8 cellular contexts compared by ENCODE assay signal in the genomic region with DNA sequence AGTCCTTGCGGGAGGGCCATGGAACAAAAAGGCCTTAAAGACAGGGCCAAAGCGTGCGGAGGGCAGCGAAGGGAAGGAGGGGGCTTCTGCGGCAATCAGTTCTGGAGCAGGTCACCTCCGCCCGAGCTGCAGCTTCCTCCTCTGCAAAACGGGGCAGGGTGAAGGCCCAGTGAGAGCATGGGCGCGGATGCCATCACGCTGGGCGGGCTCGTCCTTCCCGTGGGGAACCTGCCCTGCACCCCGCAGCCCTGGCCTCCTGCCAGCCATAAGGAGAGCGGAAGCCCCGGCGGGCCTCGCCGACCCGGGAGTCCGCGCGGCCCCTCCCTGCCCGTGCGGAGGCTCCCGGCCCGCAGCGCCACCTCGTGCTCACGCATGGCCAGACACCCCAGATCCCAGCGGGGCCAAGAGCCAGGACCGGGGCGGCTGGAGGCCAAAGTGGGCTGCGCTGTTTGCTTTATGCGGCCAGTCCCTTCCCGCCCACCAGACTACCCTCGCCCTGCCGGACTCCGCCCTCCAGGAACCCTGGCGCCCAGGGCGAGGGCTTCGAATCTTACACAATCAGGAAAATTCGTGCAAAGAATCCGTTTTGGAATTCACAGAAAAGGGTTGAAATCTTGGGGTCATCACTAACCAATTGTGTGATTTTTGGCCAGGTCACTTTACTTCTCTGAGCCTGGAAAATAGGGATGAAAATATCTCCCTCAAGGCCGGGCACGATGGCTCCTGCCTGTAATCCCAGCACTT. TPM values are rescaled to one million over a fixed set of nuclear protein-coding genes. Genes with fewer than 3 reads are reported as not detected.
DNase-seq lines count a peak whose midpoint lies in the region; ATAC-seq and TF ChIP-seq lines count a peak whose summit lies in the region.

No MANE protein-coding gene starts in this region.

- ATAC-seq in GM19395 (IDR thresholded peaks at IDR 0.05; ENCODE audit: unreplicated experiment) (peak; percentile 85), SK-N-SH treated with all-trans-retinoic acid at 6 μM for 48 hours (peak; percentile 96), Right ventricle myocardium inferior (peak; percentile 91)

- H3K9me3 Mint-ChIP-seq in activated naive CD4-positive, alpha-beta T cell treated with anti-CD3 and anti-CD28 coated beads, Interleukin-2, amount 50 U/mL, for 24 hours: no peaks in the 10 kb centered on the region

- H3K4me2 ChIP-seq in parathyroid adenoma (ENCODE audit: low read length): peak overlapping the region; percentile 41

- peak; percentile 81 for DNase-seq in Ammon's horn (ENCODE audit: low spot score)
- DNase-seq in HuH-7.5 (ENCODE audit: low spot score): peak; percentile 73
- DNase-seq in Right ventricle myocardium inferior (ENCODE audit: missing footprints): peak; percentile 93
- peak; percentile 85 to 90 for DNase-seq in tibial artery

- intact Hi-C loops in Right ventricle myocardium inferior (cut with DNase I): loop anchor here (1.0 kb wide), 1 partner anchor 64 kb away; no protein-coding TSS in a partner anchor
- intact Hi-C loops in tibial artery (cut with DNase I; ENCODE audit: low total_unique reads): loop anchor here (2.0 kb wide), 1 partner anchor 64 kb away; no protein-coding TSS in a partner anchor

- H2AFZ ChIP-seq in parathyroid adenoma: peak overlapping the region; percentile 64

- H3K36me3 ChIP-seq in parathyroid adenoma (ENCODE audit: control insufficient read depth, insufficient read depth, low read length): no peaks in the 10 kb centered on the region
- peaks cover 10 to 31% (median 18%) of the 10 kb centered on the region in 3 donors for H3K36me3 ChIP-seq in tibial artery

- H3K4me3 ChIP-seq in parathyroid adenoma (ENCODE audit: low read depth, low read length) (no peak overlapping the region), tibial artery (peak overlapping the region; percentile 31 to 42)

- peaks cover 10% of the 10 kb centered on the region for H3K4me1 Mint-ChIP-seq in activated naive CD4-positive, alpha-beta T cell treated with anti-CD3 and anti-CD28 coated beads, Interleukin-2, amount 50 U/mL, for 24 hours

- no peaks in the 10 kb centered on the region for H3K27me3 Mint-ChIP-seq in activated naive CD4-positive, alpha-beta T cell treated with anti-CD3 and anti-CD28 coated beads, Interleukin-2, amount 50 U/mL, for 24 hours

- H3K9me3 ChIP-seq in parathyroid adenoma (ENCODE audit: control insufficient read depth, low read length) (no peaks in the 10 kb centered on the region), tibial artery (no peaks in the 10 kb centered on the region)

- H3K36me3 Mint-ChIP-seq in activated naive CD4-positive, alpha-beta T cell treated with anti-CD3 and anti-CD28 coated beads, Interleukin-2, amount 50 U/mL, for 24 hours: no peaks in the 10 kb centered on the region

- no peak overlapping the region for H3K9ac ChIP-seq in parathyroid adenoma

- peak overlapping the region; percentile 50 for H3K4me3 Mint-ChIP-seq in activated naive CD4-positive, alpha-beta T cell treated with anti-CD3 and anti-CD28 coated beads, Interleukin-2, amount 50 U/mL, for 24 hours

- H3K27ac Mint-ChIP-seq in activated naive CD4-positive, alpha-beta T cell treated with anti-CD3 and anti-CD28 coated beads, Interleukin-2, amount 50 U/mL, for 24 hours: no peak overlapping the region

- no peaks in the 10 kb centered on the region for H3K27me3 ChIP-seq in parathyroid adenoma (ENCODE audit: control insufficient read depth, insufficient read depth, low read length)
- H3K27me3 ChIP-seq in tibial artery: no peaks in the 10 kb centered on the region

- no peaks in the 10 kb centered on the region for H3K79me2 ChIP-seq in parathyroid adenoma

- no peak overlapping the region for H3K27ac ChIP-seq in parathyroid adenoma
- H3K27ac ChIP-seq in tibial artery: peak overlapping the region; percentile 42 to 63

- H3K4me1 ChIP-seq in parathyroid adenoma (no peaks in the 10 kb centered on the region), tibial artery (peaks cover 0 to 60% (median 25%) of the 10 kb centered on the region in 4 donors)

- TF ChIP-seq CTCF in parathyroid adenoma (IDR thresholded peaks at IDR 0.05) (peak; percentile 85), tibial artery (IDR thresholded peaks at IDR 0.05) (peak; percentile 94 to 95)

TF ChIP-seq in SK-N-SH treated with all-trans-retinoic acid at 6 μM for 48 hours, 23 proteins besides CTCF, POLR2A, EP300 and RAD21:
- TF ChIP-seq ZFP3 (CRISPR knock-in tag; IDR thresholded peaks at IDR 0.05) (no peak), ZC3H10 (CRISPR knock-in tag; IDR thresholded peaks at IDR 0.05) (no peak), TOX (CRISPR knock-in tag; IDR thresholded peaks at IDR 0.05; ENCODE audit: borderline replicate concordance) (no peak), ESRRG (CRISPR knock-in tag; IDR thresholded peaks at IDR 0.05) (no peak), SNAI2 (CRISPR knock-in tag; IDR thresholded peaks at IDR 0.05) (no peak), RARB (CRISPR knock-in tag; IDR thresholded peaks at IDR 0.05) (no peak), ISL1 (CRISPR knock-in tag; IDR thresholded peaks at IDR 0.05) (no peak), PPARA (CRISPR knock-in tag; IDR thresholded peaks at IDR 0.05; ENCODE audit: borderline replicate concordance) (no peak), ZNF70 (CRISPR knock-in tag; IDR thresholded peaks at IDR 0.05) (no peak), TCF4 (CRISPR knock-in tag; IDR thresholded peaks at IDR 0.05; ENCODE audit: borderline replicate concordance) (no peak), BACH2 (CRISPR knock-in tag; IDR thresholded peaks at IDR 0.05; ENCODE audit: borderline replicate concordance) (no peak), CSDC2 (CRISPR knock-in tag; IDR thresholded peaks at IDR 0.05) (no peak), OSR1 (CRISPR knock-in tag; IDR thresholded peaks at IDR 0.05) (no peak), ZNF565 (CRISPR knock-in tag; conservative IDR thresholded peaks at IDR 0.05; ENCODE audit: low read depth) (no peak), ARNTL (CRISPR knock-in tag; IDR thresholded peaks at IDR 0.05; ENCODE audit: borderline replicate concordance, low read depth) (no peak)
- TF ChIP-seq, protein P1, sequence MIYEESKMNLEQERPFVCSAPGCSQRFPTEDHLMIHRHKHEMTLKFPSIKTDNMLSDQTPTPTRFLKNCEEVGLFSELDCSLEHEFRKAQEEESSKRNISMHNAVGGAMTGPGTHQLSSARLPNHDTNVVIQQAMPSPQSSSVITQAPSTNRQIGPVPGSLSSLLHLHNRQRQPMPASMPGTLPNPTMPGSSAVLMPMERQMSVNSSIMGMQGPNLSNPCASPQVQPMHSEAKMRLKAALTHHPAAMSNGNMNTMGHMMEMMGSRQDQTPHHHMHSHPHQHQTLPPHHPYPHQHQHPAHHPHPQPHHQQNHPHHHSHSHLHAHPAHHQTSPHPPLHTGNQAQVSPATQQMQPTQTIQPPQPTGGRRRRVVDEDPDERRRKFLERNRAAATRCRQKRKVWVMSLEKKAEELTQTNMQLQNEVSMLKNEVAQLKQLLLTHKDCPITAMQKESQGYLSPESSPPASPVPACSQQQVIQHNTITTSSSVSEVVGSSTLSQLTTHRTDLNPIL (CRISPR knock-in tag; IDR thresholded peaks at IDR 0.05; ENCODE audit: low read depth): no peak
- TF ChIP-seq, protein P2, sequence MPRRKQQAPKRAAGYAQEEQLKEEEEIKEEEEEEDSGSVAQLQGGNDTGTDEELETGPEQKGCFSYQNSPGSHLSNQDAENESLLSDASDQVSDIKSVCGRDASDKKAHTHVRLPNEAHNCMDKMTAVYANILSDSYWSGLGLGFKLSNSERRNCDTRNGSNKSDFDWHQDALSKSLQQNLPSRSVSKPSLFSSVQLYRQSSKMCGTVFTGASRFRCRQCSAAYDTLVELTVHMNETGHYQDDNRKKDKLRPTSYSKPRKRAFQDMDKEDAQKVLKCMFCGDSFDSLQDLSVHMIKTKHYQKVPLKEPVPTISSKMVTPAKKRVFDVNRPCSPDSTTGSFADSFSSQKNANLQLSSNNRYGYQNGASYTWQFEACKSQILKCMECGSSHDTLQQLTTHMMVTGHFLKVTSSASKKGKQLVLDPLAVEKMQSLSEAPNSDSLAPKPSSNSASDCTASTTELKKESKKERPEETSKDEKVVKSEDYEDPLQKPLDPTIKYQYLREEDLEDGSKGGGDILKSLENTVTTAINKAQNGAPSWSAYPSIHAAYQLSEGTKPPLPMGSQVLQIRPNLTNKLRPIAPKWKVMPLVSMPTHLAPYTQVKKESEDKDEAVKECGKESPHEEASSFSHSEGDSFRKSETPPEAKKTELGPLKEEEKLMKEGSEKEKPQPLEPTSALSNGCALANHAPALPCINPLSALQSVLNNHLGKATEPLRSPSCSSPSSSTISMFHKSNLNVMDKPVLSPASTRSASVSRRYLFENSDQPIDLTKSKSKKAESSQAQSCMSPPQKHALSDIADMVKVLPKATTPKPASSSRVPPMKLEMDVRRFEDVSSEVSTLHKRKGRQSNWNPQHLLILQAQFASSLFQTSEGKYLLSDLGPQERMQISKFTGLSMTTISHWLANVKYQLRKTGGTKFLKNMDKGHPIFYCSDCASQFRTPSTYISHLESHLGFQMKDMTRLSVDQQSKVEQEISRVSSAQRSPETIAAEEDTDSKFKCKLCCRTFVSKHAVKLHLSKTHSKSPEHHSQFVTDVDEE (CRISPR knock-in tag; IDR thresholded peaks at IDR 0.05): no peak
- TF ChIP-seq, protein P3, sequence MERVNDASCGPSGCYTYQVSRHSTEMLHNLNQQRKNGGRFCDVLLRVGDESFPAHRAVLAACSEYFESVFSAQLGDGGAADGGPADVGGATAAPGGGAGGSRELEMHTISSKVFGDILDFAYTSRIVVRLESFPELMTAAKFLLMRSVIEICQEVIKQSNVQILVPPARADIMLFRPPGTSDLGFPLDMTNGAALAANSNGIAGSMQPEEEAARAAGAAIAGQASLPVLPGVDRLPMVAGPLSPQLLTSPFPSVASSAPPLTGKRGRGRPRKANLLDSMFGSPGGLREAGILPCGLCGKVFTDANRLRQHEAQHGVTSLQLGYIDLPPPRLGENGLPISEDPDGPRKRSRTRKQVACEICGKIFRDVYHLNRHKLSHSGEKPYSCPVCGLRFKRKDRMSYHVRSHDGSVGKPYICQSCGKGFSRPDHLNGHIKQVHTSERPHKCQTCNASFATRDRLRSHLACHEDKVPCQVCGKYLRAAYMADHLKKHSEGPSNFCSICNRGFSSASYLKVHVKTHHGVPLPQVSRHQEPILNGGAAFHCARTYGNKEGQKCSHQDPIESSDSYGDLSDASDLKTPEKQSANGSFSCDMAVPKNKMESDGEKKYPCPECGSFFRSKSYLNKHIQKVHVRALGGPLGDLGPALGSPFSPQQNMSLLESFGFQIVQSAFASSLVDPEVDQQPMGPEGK (CRISPR knock-in tag; IDR thresholded peaks at IDR 0.05; ENCODE audit: borderline replicate concordance): no peak

RNA-seq across cellular contexts. Expression of a gene that starts 16.1 kb away (rescaled TPM):
- 16.2 TPM for total RNA-seq in Right ventricle myocardium inferior
